ENCODE assay signal across 12 cellular contexts in genomic region chr7:48244902-48245301, GRCh38.
DNase-seq lines count a peak whose midpoint lies in the region; ATAC-seq and TF ChIP-seq lines count a peak whose summit lies in the region.
"Had no signal": no experiment of that assay in that cellular context is flagged by ENCODE, and none has a peak within 500 bp of the region (broad histone marks: within the 10 kb centered on the region; RNA-seq: fewer than 3 reads in every experiment).

No MANE protein-coding gene starts in this region.

- no peaks in the 10 kb centered on the region for H3K4me1 ChIP-seq in prostate gland (replicated peaks)

- H3K36me3 ChIP-seq in prostate gland, result no peaks in the 10 kb centered on the region

- DNase-seq in GF-D8 (lab: John Stamatoyannopoulos, UW), result peak; percentile 91
- DNase-seq in SK-MEL-5 (ENCODE audit: low read depth, low spot score), result peak; percentile 100
- peak; percentile 51 for DNase-seq in globus pallidus (ENCODE audit: low spot score)
- DNase-seq in renal cortical epithelial cell (ENCODE audit: low read depth), result peak; percentile 7
- no peak for DNase-seq in prostate gland (ENCODE audit: low spot score)
- DNase-seq in NCI-H2196 (lab: John Stamatoyannopoulos, UW; ENCODE audit: unreplicated experiment), result no peak
- no peak for DNase-seq in NCI-H345 (lab: John Stamatoyannopoulos, UW)
- DNase-seq: CD4-positive, CD25-positive, alpha-beta regulatory T cell; mesenchymal stem cell; NCI-H510A; SIG-M5 had no signal

- TF ChIP-seq CTCF in prostate gland (IDR thresholded peaks at IDR 0.05), result no peak

- no peak for TF ChIP-seq POLR2A in prostate gland (IDR thresholded peaks at IDR 0.05)

- 14% methylated on average over 5 of the region's 5 CpGs for WGBS in prostate gland

- no peaks in the 10 kb centered on the region for H3K27me3 ChIP-seq in prostate gland (replicated peaks; ENCODE audit: insufficient read depth)

- ATAC-seq in HG02840 (IDR thresholded peaks at IDR 0.05; ENCODE audit: low FRiP score, unreplicated experiment), result no peak

- H3K9me3 ChIP-seq in prostate gland, result no peaks in the 10 kb centered on the region

- in situ Hi-C loops in SK-MEL-5 (cut with HindIII; ENCODE audit: low pct_unique_long_range_greater_than_20kb, low sequenced_read_pairs), result no loop called here

- H3K4me3 ChIP-seq in prostate gland, result no peak overlapping the region

- H3K27ac ChIP-seq in prostate gland, result no peak overlapping the region

- intact Hi-C loops in prostate gland (cut with DNase I), result no loop called here

Comparison
In these comparisons a context has a peak if more than half of its experiments do, and no peak if none do; other contexts are left out.
1. DNase-seq: peak in GF-D8 (single experiment), SK-MEL-5 (single experiment), globus pallidus (single experiment) and renal cortical epithelial cell (single experiment); none in prostate gland (single experiment), NCI-H2196 (single experiment) and NCI-H345 (single experiment).